Comparison of ENCODE assay signal across 8 cellular contexts in genomic region chr5:72848474-72849428, GRCh38. TPM values are rescaled to one million over a fixed set of nuclear protein-coding genes. Genes with fewer than 3 reads are reported as not detected.
DNase-seq lines count a peak whose midpoint lies in the region; ATAC-seq lines count a peak whose summit lies in the region.

No MANE protein-coding gene starts in this region.

- H3K36me3 ChIP-seq in esophagus (ENCODE audit: control insufficient read depth in 2 of 2, insufficient read depth in 2 of 2, low read length in 1 of 2) = peaks cover 0 to 2% of the 10 kb centered on the region in 2 donors

- 0 to 2% methylated on average over 46 to 81 of the region's 81 CpGs for WGBS in esophagus, 2 donors

- peak overlapping the region; percentile 93 to 98 (median 96) for H3K27ac Mint-ChIP-seq in naive B cell
- peak overlapping the region; percentile 99 for H3K27ac Mint-ChIP-seq in stimulated activated memory B cell treated with anti-CD40 and anti-IgM and Interleukin-4, amounts not matched to agents 10 μg/mL and 1 μg/mL and 100 μg/mL, for 72 hours

- H3K27me3 ChIP-seq in esophagus (ENCODE audit: control insufficient read depth in 1 of 2, insufficient read depth in 2 of 2, low read length in 2 of 2) = no peaks in the 10 kb centered on the region

- H3K9me3 Mint-ChIP-seq in naive B cell = peaks cover 0 to 1% (median 0%) of the 10 kb centered on the region in 7 donors
- no peaks in the 10 kb centered on the region for H3K9me3 Mint-ChIP-seq in stimulated activated memory B cell treated with anti-CD40 and anti-IgM and Interleukin-4, amounts not matched to agents 10 μg/mL and 1 μg/mL and 100 μg/mL, for 72 hours

- peak overlapping the region; percentile 78 to 90 for H3K4me3 ChIP-seq in esophagus (ENCODE audit: low read depth in 1 of 2, low read length in 2 of 2)

- H3K4me3 Mint-ChIP-seq in naive B cell = peak overlapping the region; percentile 97 to 99 (median 98)
- peak overlapping the region; percentile 99 for H3K4me3 Mint-ChIP-seq in stimulated activated memory B cell treated with anti-CD40 and anti-IgM and Interleukin-4, amounts not matched to agents 10 μg/mL and 1 μg/mL and 100 μg/mL, for 72 hours

- peak overlapping the region; percentile 92 to 98 for H3K27ac ChIP-seq in esophagus (ENCODE audit: low read depth in 2 of 2, low read length in 1 of 2)

- ATAC-seq in HG02678 (IDR thresholded peaks at IDR 0.05; ENCODE audit: unreplicated experiment) (peak; percentile 49), naive B cell (ENCODE audit: low read depth in 2 of 2) (peak; percentile 57 to 59)
- ATAC-seq in stimulated activated memory B cell treated with anti-CD40 and anti-IgM and Interleukin-4, amounts not matched to agents 10 μg/mL and 1 μg/mL and 100 μg/mL, for 72 hours = peak; percentile 78

- no peaks in the 10 kb centered on the region for H3K9me3 ChIP-seq in esophagus (ENCODE audit: control insufficient read depth in 2 of 2, insufficient read depth in 1 of 2, low read depth in 1 of 2, low read length in 1 of 2)

- no peaks in the 10 kb centered on the region for H3K27me3 Mint-ChIP-seq in naive B cell
- no peaks in the 10 kb centered on the region for H3K27me3 Mint-ChIP-seq in stimulated activated memory B cell treated with anti-CD40 and anti-IgM and Interleukin-4, amounts not matched to agents 10 μg/mL and 1 μg/mL and 100 μg/mL, for 72 hours

- H3K4me1 Mint-ChIP-seq in naive B cell = peaks cover 28 to 65% (median 58%) of the 10 kb centered on the region in 3 donors
- H3K4me1 Mint-ChIP-seq in stimulated activated memory B cell treated with anti-CD40 and anti-IgM and Interleukin-4, amounts not matched to agents 10 μg/mL and 1 μg/mL and 100 μg/mL, for 72 hours = peaks cover 66% of the 10 kb centered on the region

- H3K36me3 Mint-ChIP-seq in naive B cell = no peaks in the 10 kb centered on the region
- peaks cover 8% of the 10 kb centered on the region for H3K36me3 Mint-ChIP-seq in stimulated activated memory B cell treated with anti-CD40 and anti-IgM and Interleukin-4, amounts not matched to agents 10 μg/mL and 1 μg/mL and 100 μg/mL, for 72 hours

- peaks cover 2 to 3% of the 10 kb centered on the region in 2 donors for H3K4me1 ChIP-seq in esophagus (ENCODE audit: control insufficient read depth in 2 of 2, insufficient read depth in 2 of 2, low read length in 1 of 2)

- DNase-seq in NK-92 treated with Interleukin-12 subunit alpha and Interleukin-12 subunit beta, amount 100 ng/mL, for 24 hours (lab: John Stamatoyannopoulos, UW) = peak; percentile 69
- DNase-seq in NK-92 (lab: John Stamatoyannopoulos, UW; ENCODE audit: unreplicated experiment) (no peak), NCI-H226 (peak; percentile 32), activated T-cell treated with anti-CD3 and anti-CD28 coated beads for 48 hours (ENCODE audit: low read depth) (peak; percentile 46), naive B cell (peak; percentile 62)

RNA-seq across cellular contexts. Expression of gene TNPO1, which starts 32.3 kb away (rescaled TPM):
- polyA plus RNA-seq in esophagus (10 to 100 TPM in 1 of 2 donors, 1 to 10 TPM in 1; 6.2 to 14.5 TPM), naive B cell (ENCODE audit: low read depth in 6 of 6) (10 to 100 TPM; 33.3 to 65.1 (median 63.8) TPM)
